ENCODE assay signal across 24 cellular contexts in the genomic region with DNA sequence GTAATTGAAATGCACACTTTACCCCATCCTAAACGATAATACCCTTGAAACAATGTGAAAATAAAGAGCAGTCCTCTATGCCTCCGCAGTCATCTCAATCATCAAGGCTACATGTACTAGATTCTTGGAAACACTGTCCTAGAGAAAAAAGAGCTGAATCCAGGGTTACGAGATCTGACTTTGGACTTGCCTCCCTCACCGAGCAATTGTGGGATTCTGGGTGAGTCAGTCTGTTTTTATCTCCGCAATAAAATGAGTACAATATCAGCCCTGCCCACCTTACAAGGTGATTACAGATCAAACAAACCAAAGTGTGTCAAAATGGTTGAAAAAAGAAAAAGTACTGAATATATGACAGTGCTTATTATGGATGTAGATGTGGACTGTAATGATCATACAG.
A peak's percentile ranks its signal among the peaks of the same experiment; 100 is the strongest.
DNase-seq lines count a peak whose midpoint lies in the region; ATAC-seq and FAIRE-seq lines count a peak whose summit lies in the region.
"Had no signal": no experiment of that assay in that cellular context is flagged by ENCODE, and none has a peak within 500 bp of the region (broad histone marks: within the 10 kb centered on the region; RNA-seq: fewer than 3 reads in every experiment).

No MANE protein-coding gene starts in this region.

- no peak overlapping the region for H3K4me3 ChIP-seq in small intestine (ENCODE audit: low read depth in 1 of 2, low read length in 2 of 2)
- H3K4me3 ChIP-seq: GM12878, GM23248 had no signal

- FAIRE-seq in small intestine (lab: Jason Lieb, UNC) = no peak
- FAIRE-seq: A204.1, GM12878, H54, HTR-8/SVneo had no signal

- no peaks in the 10 kb centered on the region for H3K36me3 ChIP-seq in small intestine (ENCODE audit: control insufficient read depth in 2 of 2, insufficient read depth in 2 of 2, low read length in 2 of 2)
- H3K36me3 ChIP-seq: BE2C had no signal

- DNase-seq in SW480 (ENCODE audit: low spot score) (peak; percentile 21), left colon (peak in 1 of 2 donors; percentile 62), small intestine (peak; percentile 84), H4 (ENCODE audit: low spot score) (no peak)
- DNase-seq in activated T-cell treated with anti-CD3 and anti-CD28 coated beads, Interleukin-2, amount 50 U/mL, for 4 hours = no peak
- DNase-seq: ACHN; BE2C; C1 segment of cervical spinal cord; CD4-positive, CD25-positive, alpha-beta regulatory T cell; CD8-positive, alpha-beta memory T cell; COR-L47; DMS 273 treated with DMSO at 0.1 percent for 48 hours; DMS53; DND-41; EL; GM23248; HCEC 1CT; HFFc6; IMR-90 had no signal

- intact Hi-C loops in left colon (cut with DNase I, micrococcal nuclease) = no loop called here

- ATAC-seq in left colon (peak; percentile 97), HG02938 (IDR thresholded peaks at IDR 0.05; ENCODE audit: unreplicated experiment) (no peak)
- no peak for ATAC-seq in activated T-cell treated with anti-CD3 and anti-CD28 coated beads, Interleukin-2, amount 50 U/mL, for 4 hours
- ATAC-seq: GM12878 had no signal

- H3K27me3 ChIP-seq in small intestine (ENCODE audit: control insufficient read depth in 2 of 2, insufficient read depth in 2 of 2, low read length in 2 of 2) = no peaks in the 10 kb centered on the region

- no peaks in the 10 kb centered on the region for H3K36me3 Mint-ChIP-seq in activated T-cell treated with anti-CD3 and anti-CD28 coated beads, Interleukin-2, amount 50 U/mL, for 4 hours (ENCODE audit: insufficient read depth)
- H3K36me3 Mint-ChIP-seq: CD4-positive, CD25-positive, alpha-beta regulatory T cell; CD8-positive, alpha-beta memory T cell had no signal

- no peak overlapping the region for H3K27ac ChIP-seq in small intestine (ENCODE audit: low read depth in 1 of 2, low read length in 1 of 2)
- H3K27ac ChIP-seq: GM23248 had no signal

- WGBS in small intestine, 3 donors = 21 to 63% (median 32%) methylated on average over 5 of the region's 5 CpGs

- H3K27me3 Mint-ChIP-seq in activated T-cell treated with anti-CD3 and anti-CD28 coated beads, Interleukin-2, amount 50 U/mL, for 4 hours (ENCODE audit: low read depth) = no peaks in the 10 kb centered on the region
- H3K27me3 Mint-ChIP-seq: CD4-positive, CD25-positive, alpha-beta regulatory T cell had no signal

- H3K9me3 Mint-ChIP-seq in activated T-cell treated with anti-CD3 and anti-CD28 coated beads, Interleukin-2, amount 50 U/mL, for 4 hours = no peaks in the 10 kb centered on the region
- H3K9me3 Mint-ChIP-seq: HFFc6 had no signal

- no peaks in the 10 kb centered on the region for H3K4me1 Mint-ChIP-seq in activated T-cell treated with anti-CD3 and anti-CD28 coated beads, Interleukin-2, amount 50 U/mL, for 4 hours (ENCODE audit: low read depth)
- H3K4me1 Mint-ChIP-seq: CD4-positive, CD25-positive, alpha-beta regulatory T cell; CD8-positive, alpha-beta memory T cell had no signal

- H3K4me3 Mint-ChIP-seq in activated T-cell treated with anti-CD3 and anti-CD28 coated beads, Interleukin-2, amount 50 U/mL, for 4 hours = no peak overlapping the region
- H3K4me3 Mint-ChIP-seq: CD4-positive, CD25-positive, alpha-beta regulatory T cell; CD8-positive, alpha-beta memory T cell; HFFc6 had no signal

- H3K9me3 ChIP-seq in small intestine (ENCODE audit: control insufficient read depth, low read depth) = no peaks in the 10 kb centered on the region
- H3K9me3 ChIP-seq: BE2C had no signal

- peaks cover 0 to 3% of the 10 kb centered on the region in 2 donors for H3K4me1 ChIP-seq in small intestine (ENCODE audit: control insufficient read depth in 2 of 2, insufficient read depth in 1 of 2, low read depth in 1 of 2, low read length in 1 of 2)
- H3K4me1 ChIP-seq: BE2C had no signal

Comparison
In these comparisons a context has a peak if more than half of its experiments do, and no peak if none do; other contexts are left out.
1. DNase-seq: peak in SW480 (single experiment) and small intestine (single experiment); none in activated T-cell treated with anti-CD3 and anti-CD28 coated beads, Interleukin-2, amount 50 U/mL, for 4 hours (single experiment) and H4 (single experiment).